Comparison of ENCODE assay signal across 1 cellular context in the genomic region with DNA sequence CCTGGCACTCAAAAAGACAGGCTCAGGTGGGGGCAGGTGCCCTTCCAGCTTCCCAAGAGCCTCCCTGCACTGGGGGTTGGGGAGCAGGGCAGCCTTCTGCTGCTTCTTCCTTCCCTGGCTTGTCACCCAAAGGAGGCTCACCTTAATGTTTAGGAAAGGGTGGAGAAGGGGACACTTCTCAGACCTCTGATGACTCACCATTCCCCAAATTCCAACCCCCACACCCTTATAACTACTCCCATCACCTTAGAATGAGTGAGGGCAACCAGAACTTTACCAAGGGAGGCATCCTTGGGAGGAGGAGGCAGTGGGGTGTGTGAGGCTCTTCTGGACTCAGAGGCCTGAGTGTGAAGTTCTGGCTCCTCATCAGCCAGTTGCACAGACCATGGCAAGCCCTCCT.
A peak's percentile ranks its signal among the peaks of the same experiment; 100 is the strongest.
TF ChIP-seq lines count a peak whose summit lies in the region.

No MANE protein-coding gene starts in this region.

TF ChIP-seq in HCT116, 20 proteins besides CTCF, POLR2A, EP300 and RAD21:
- TF ChIP-seq FOSL1 (IDR thresholded peaks at IDR 0.05; ENCODE audit: low read depth), result 0 out of 2 replicates have a peak, but pooled peaks have one; percentile 8
- no peak for TF ChIP-seq ZBTB33 (IDR thresholded peaks at IDR 0.05; ENCODE audit: extremely low read depth, insufficient replicate concordance, low read length)
- TF ChIP-seq REST (IDR thresholded peaks at IDR 0.05; ENCODE audit: low read depth), result no peak
